ENCODE assay signal across 8 cellular contexts in the genomic region with DNA sequence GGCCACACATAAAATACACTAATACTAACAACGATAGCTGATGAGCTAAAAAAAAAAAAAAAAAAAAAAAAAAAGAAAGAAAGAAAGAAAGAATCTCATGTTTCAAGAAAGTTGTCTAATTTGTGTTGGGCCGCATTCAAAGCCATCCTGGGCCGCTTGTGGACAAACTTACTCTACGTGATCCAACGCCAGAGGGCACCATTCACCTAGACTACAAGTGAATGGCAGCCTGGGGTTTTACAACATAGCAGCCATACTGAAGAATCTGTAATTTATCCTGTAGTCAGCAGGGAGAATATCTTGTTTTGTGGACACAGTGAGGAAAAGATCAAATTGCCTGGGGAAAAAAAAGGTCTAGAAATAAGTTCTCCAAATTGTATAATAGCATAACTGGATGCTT.
DNase-seq lines count a peak whose midpoint lies in the region; ATAC-seq and TF ChIP-seq lines count a peak whose summit lies in the region.

No MANE protein-coding gene starts in this region.

- peaks cover 3% of the 10 kb centered on the region for H3K27me3 ChIP-seq in RWPE2 (ENCODE audit: insufficient read depth, poor library complexity, severe bottlenecking)

- H3K9me3 ChIP-seq in RWPE2 (ENCODE audit: severe bottlenecking), result no peaks in the 10 kb centered on the region

- H3K36me3 ChIP-seq in RWPE2 (ENCODE audit: low read depth), result peaks cover 9% of the 10 kb centered on the region; the same call in 1 of the 2 replicates

- no peaks in the 10 kb centered on the region for H3K4me1 ChIP-seq in RWPE2 (ENCODE audit: insufficient read depth, poor library complexity, severe bottlenecking)

- DNase-seq in NCI-H1417 (lab: John Stamatoyannopoulos, UW) (peak in 2 of 3 experiments; percentile 12 to 46), NCI-H1417 treated with DMSO at 0.1 percent for 48 hours (lab: John Stamatoyannopoulos, UW) (no peak), HK-2 (ENCODE audit: unreplicated experiment) (peak; percentile 20), RWPE2 (ENCODE audit: low spot score) (no peak), amniotic stem cell (lab: John Stamatoyannopoulos, UW) (peak; percentile 76), iPS DF 4.7 (ENCODE audit: extremely low read depth, low spot score) (peak; percentile 41)
- peak; percentile 34 for DNase-seq in stimulated activated CD4-positive, alpha-beta T cell treated with anti-CD3 and anti-CD28 coated beads, Interleukin-1b, Interleukin-23, amount 100 ng/mL, for 48 hours
- DNase-seq in activated CD4-positive, CD25-positive, alpha-beta regulatory T cell (lab: John Stamatoyannopoulos, UW), result no peak

- peak; percentile 76 for ATAC-seq in RWPE2 (ENCODE audit: low read depth)

- TF ChIP-seq CTCF in RWPE2 (IDR thresholded peaks at IDR 0.05; ENCODE audit: poor library complexity, severe bottlenecking), result peak; percentile 55

- H3K27ac ChIP-seq in RWPE2 (ENCODE audit: poor library complexity, severe bottlenecking), result no peak overlapping the region

- no peak overlapping the region for H3K4me3 ChIP-seq in RWPE2 (ENCODE audit: severe bottlenecking)

Comparison
In these comparisons a context has a peak if more than half of its experiments do, and no peak if none do; other contexts are left out.
1. DNase-seq: peak in NCI-H1417 (2 of 3), HK-2 (single experiment), amniotic stem cell (single experiment), iPS DF 4.7 (single experiment) and stimulated activated CD4-positive, alpha-beta T cell treated with anti-CD3 and anti-CD28 coated beads, Interleukin-1b, Interleukin-23, amount 100 ng/mL, for 48 hours (single experiment); none in NCI-H1417 treated with DMSO at 0.1 percent for 48 hours (single experiment), RWPE2 (single experiment) and activated CD4-positive, CD25-positive, alpha-beta regulatory T cell (0 of 4).